In the genomic region with DNA sequence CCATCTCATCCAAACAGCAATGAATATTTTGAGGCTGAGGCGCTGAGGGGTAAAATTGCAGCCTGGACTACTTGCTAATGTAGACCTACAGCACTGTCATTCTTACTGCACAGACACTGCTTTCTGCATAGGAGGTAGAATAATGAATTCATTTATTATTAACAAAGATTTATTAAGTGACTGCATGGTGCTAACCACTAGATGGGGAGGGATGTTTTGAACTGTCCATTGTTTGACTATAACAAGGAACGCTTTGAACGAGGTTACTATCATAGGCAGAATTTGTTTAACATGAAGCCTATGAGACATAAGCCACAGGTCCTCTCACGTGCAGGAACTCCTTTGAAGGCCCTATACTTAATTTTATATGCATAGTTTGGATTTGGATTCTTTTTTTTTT, we compare ENCODE assay signal across 23 cellular contexts.
"Had no signal": no experiment of that assay in that cellular context is flagged by ENCODE, and none has a peak within 500 bp of the region (broad histone marks: within the 10 kb centered on the region; RNA-seq: fewer than 3 reads in every experiment).

No MANE protein-coding gene starts in this region.

- H3K36me3 Mint-ChIP-seq: activated naive CD4-positive, alpha-beta T cell treated with anti-CD3 and anti-CD28 coated beads, Interleukin-2, amount 10 ng/mL, durations not matched to agents 7 days and 5 days; activated naive CD8-positive, alpha-beta T cell treated with anti-CD3 and anti-CD28 coated beads for 36 hours had no signal

- H3K27ac Mint-ChIP-seq: activated CD8-positive, alpha-beta T cell treated with anti-CD3 and anti-CD28 coated beads for 36 hours; activated naive CD4-positive, alpha-beta T cell treated with anti-CD3 and anti-CD28 coated beads, Interleukin-2, amount 10 ng/mL, durations not matched to agents 7 days and 5 days; activated naive CD8-positive, alpha-beta T cell treated with anti-CD3 and anti-CD28 coated beads for 36 hours; activated T-cell treated with anti-CD3 and anti-CD28 coated beads, Interleukin-2, amount 50 U/mL, for 72 hours; activated T-helper 2 cell treated with anti-CD3 and anti-CD28 coated beads, Interferon-gamma antibody, Interleukin-2, Interleukin-4, amounts not matched to agents 10 μg/mL and 5 μg/mL and 100 μg/mL, durations not matched to agents 14 hours and 24 hours and 36 hours; T-helper 1 cell treated with Interleukin-12 subunit alpha and Interleukin-12 subunit beta and Interleukin-4 antibody, amounts not matched to agents 30 μg/mL and 1 μg/mL, for 36 hours had no signal

- DNase-seq: activated CD4-positive, alpha-beta T cell treated with anti-CD3 and anti-CD28 coated beads for 4 hours; activated CD8-positive, alpha-beta memory T cell treated with anti-CD3 and anti-CD28 coated beads, Interleukin-2, amount 50 U/mL, for 4 hours; activated CD8-positive, alpha-beta T cell treated with anti-CD3 and anti-CD28 coated beads for 36 hours; activated gamma-delta T cell treated with Interleukin-2 at 50 U/mL for 16 hours; activated naive CD4-positive, alpha-beta T cell treated with anti-CD3 and anti-CD28 coated beads, Interleukin-2, amount 10 ng/mL, durations not matched to agents 7 days and 5 days; activated naive CD8-positive, alpha-beta T cell treated with anti-CD3 and anti-CD28 coated beads for 36 hours; activated T-cell treated with anti-CD3 and anti-CD28 coated beads, Interleukin-2, amount 50 U/mL, for 72 hours; cerebellar nuclear complex; NCI-H1092; NCI-H1417 treated with DMSO at 0.1 percent for 48 hours; NCI-H187; NCI-H2081; NCI-H2171; NCI-H2227 treated with DMSO at 0.1 percent for 48 hours; NCI-H446 treated with DMSO at 0.1 percent for 48 hours; NCI-H524 treated with DMSO at 0.1 percent for 48 hours; NCI-H748 treated with DMSO at 0.1 percent for 48 hours; NK-92 treated with Interleukin-12 subunit alpha and Interleukin-12 subunit beta, amount 100 ng/mL, for 24 hours; OCI-M1; RPMI8226; SK-N-SH had no signal

- H3K4me1 Mint-ChIP-seq: activated naive CD4-positive, alpha-beta T cell treated with anti-CD3 and anti-CD28 coated beads, Interleukin-2, amount 10 ng/mL, durations not matched to agents 7 days and 5 days; activated naive CD8-positive, alpha-beta T cell treated with anti-CD3 and anti-CD28 coated beads for 36 hours had no signal

- H3K9me3 Mint-ChIP-seq: activated CD8-positive, alpha-beta T cell treated with anti-CD3 and anti-CD28 coated beads for 36 hours; activated naive CD4-positive, alpha-beta T cell treated with anti-CD3 and anti-CD28 coated beads, Interleukin-2, amount 10 ng/mL, durations not matched to agents 7 days and 5 days; activated T-cell treated with anti-CD3 and anti-CD28 coated beads, Interleukin-2, amount 50 U/mL, for 72 hours; activated T-helper 2 cell treated with anti-CD3 and anti-CD28 coated beads, Interferon-gamma antibody, Interleukin-2, Interleukin-4, amounts not matched to agents 10 μg/mL and 5 μg/mL and 100 μg/mL, durations not matched to agents 14 hours and 24 hours and 36 hours; T-helper 1 cell treated with Interleukin-12 subunit alpha and Interleukin-12 subunit beta and Interleukin-4 antibody, amounts not matched to agents 30 μg/mL and 1 μg/mL, for 36 hours had no signal

- H3K4me3 Mint-ChIP-seq: activated CD8-positive, alpha-beta T cell treated with anti-CD3 and anti-CD28 coated beads for 36 hours; activated naive CD4-positive, alpha-beta T cell treated with anti-CD3 and anti-CD28 coated beads, Interleukin-2, amount 10 ng/mL, durations not matched to agents 7 days and 5 days; activated naive CD8-positive, alpha-beta T cell treated with anti-CD3 and anti-CD28 coated beads for 36 hours; activated T-cell treated with anti-CD3 and anti-CD28 coated beads, Interleukin-2, amount 50 U/mL, for 72 hours; T-helper 1 cell treated with Interleukin-12 subunit alpha and Interleukin-12 subunit beta and Interleukin-4 antibody, amounts not matched to agents 30 μg/mL and 1 μg/mL, for 36 hours had no signal

- H3K27me3 Mint-ChIP-seq: activated CD8-positive, alpha-beta T cell treated with anti-CD3 and anti-CD28 coated beads for 36 hours; activated naive CD4-positive, alpha-beta T cell treated with anti-CD3 and anti-CD28 coated beads, Interleukin-2, amount 10 ng/mL, durations not matched to agents 7 days and 5 days; activated naive CD8-positive, alpha-beta T cell treated with anti-CD3 and anti-CD28 coated beads for 36 hours had no signal
